In the genomic region with DNA sequence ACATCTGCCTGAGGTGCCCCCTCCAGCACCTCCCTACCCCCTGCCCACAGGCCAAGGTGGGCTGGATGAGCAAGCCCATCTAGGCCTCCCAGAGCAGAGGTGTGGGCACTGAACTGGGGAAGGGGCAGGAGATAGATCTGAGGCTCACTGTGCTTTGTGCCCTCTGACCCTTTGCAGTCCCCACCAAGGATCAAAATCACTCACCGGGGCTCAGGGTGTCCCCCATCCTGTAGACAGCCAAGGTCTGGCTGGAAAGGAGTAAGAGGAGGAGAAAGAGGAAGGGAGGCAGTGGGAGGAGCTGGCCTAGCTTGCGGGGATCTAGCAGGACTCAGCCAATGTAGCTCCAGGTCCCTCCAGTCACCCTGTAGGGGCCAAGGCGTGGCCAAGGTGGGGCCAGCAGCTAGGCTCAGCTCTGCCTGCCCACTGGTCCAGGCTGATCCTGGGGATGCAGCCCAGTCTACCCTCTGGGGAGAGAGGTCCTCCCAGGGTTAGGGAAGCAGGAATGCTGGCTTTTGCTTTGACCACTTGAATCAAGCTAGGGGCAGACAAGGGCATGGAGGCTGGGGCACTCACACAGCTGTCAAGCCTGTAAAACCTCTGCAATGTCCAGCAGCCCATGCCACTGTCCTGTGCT, we compare ENCODE assay signal across 8 cellular contexts. TPM values are rescaled to one million over a fixed set of nuclear protein-coding genes. Genes with fewer than 3 reads are reported as not detected.
DNase-seq lines count a peak whose midpoint lies in the region; ATAC-seq and TF ChIP-seq lines count a peak whose summit lies in the region.

No MANE protein-coding gene starts in this region.

- TF ChIP-seq CTCF in brain microvascular endothelial cell (IDR thresholded peaks at IDR 0.05; ENCODE audit: low read depth, low read length, missing control alignments) (no peak), lower lobe of right lung (IDR thresholded peaks at IDR 0.05) (no peak)

- H3K4me3 ChIP-seq in BLaER1 (peak overlapping the region; percentile 83; the same call in 1 of the 2 replicates), brain microvascular endothelial cell (ENCODE audit: low read depth, low read length) (peak overlapping the region; percentile 84), lower lobe of right lung (peak overlapping the region; percentile 94)

- H3K9me3 ChIP-seq in BLaER1 (no peaks in the 10 kb centered on the region), lower lobe of right lung (no peaks in the 10 kb centered on the region)

- H3K4me1 ChIP-seq in BLaER1: peaks cover 53% of the 10 kb centered on the region
- H3K4me1 ChIP-seq in lower lobe of right lung: peaks cover 65% of the 10 kb centered on the region

- H3K27me3 ChIP-seq in BLaER1 (no peaks in the 10 kb centered on the region), brain microvascular endothelial cell (replicated peaks) (no peaks in the 10 kb centered on the region), lower lobe of right lung (ENCODE audit: low read depth) (no peaks in the 10 kb centered on the region)

- in situ Hi-C loops in brain microvascular endothelial cell (cut with HindIII; ENCODE audit: low pct_ligation_motif_present, low sequenced_read_pairs): no loop called here

- H3K36me3 ChIP-seq in BLaER1 (peaks cover 23% of the 10 kb centered on the region), brain microvascular endothelial cell (replicated peaks) (peaks cover 19% of the 10 kb centered on the region), lower lobe of right lung (peaks cover 19% of the 10 kb centered on the region)

- H3K4me2 ChIP-seq in BLaER1: peak overlapping the region; percentile 97

- H3K27ac ChIP-seq in BLaER1 (0 out of 2 replicates have a peak overlapping the region, but pooled peaks have one; percentile 9), brain microvascular endothelial cell (peak overlapping the region; percentile 22), lower lobe of right lung (peak overlapping the region; percentile 99)

- intact Hi-C loops in lower lobe of right lung (cut with DNase I): no loop called here

- ATAC-seq in lower lobe of right lung: peak; percentile 19 to 33
- ATAC-seq in GM18867 (IDR thresholded peaks at IDR 0.05; ENCODE audit: unreplicated experiment): no peak

- peaks cover 36% of the 10 kb centered on the region; the same call in 1 of the 2 replicates for H4K20me1 ChIP-seq in BLaER1

- 0 out of 2 replicates have a peak overlapping the region, but pooled peaks have one; percentile 84 for H3K9ac ChIP-seq in BLaER1

- DNase-seq in LHCN-M2 (ENCODE audit: low read depth) (peak; percentile 70), brain microvascular endothelial cell (no peak), lower lobe of right lung (no peak), dermis blood vessel endothelial cell (no peak), pons (ENCODE audit: low spot score) (no peak), KG1 (lab: John Stamatoyannopoulos, UW) (no peak)

RNA-seq across cellular contexts. Expression of a gene that starts 1.8 kb away (rescaled TPM):
- 61.7 and 62.6 TPM in 2 replicates for total RNA-seq in LHCN-M2 (2014; rRNA removed)
- polyA plus RNA-seq in LHCN-M2 (2012): 68.6 TPM
- total RNA-seq in lower lobe of right lung: 80.3 TPM
- total RNA-seq in dermis blood vessel endothelial cell: 68.9 and 94.1 TPM in 2 replicates

RNA-seq across cellular contexts. Expression of a gene that starts 13.6 kb away (rescaled TPM):
- total RNA-seq in LHCN-M2 (2014; rRNA removed) (not detected in 2 replicates), lower lobe of right lung (0.18 TPM), dermis blood vessel endothelial cell (not detected in 2 replicates)
- not detected for polyA plus RNA-seq in LHCN-M2 (2012)

RNA-seq across cellular contexts. Expression of a gene that starts 22.7 kb away (rescaled TPM):
- 11.7 and 13.3 TPM in 2 replicates for total RNA-seq in LHCN-M2 (2014; rRNA removed)
- 11.2 TPM for polyA plus RNA-seq in LHCN-M2 (2012)
- total RNA-seq in lower lobe of right lung: 33.8 TPM
- 3.3 and 6.5 TPM in 2 replicates for total RNA-seq in dermis blood vessel endothelial cell

RNA-seq across cellular contexts. Expression of a gene that starts 30.0 kb away (rescaled TPM):
- total RNA-seq in LHCN-M2 (2014; rRNA removed): 37.6 and 38.1 TPM in 2 replicates
- polyA plus RNA-seq in LHCN-M2 (2012): 95.7 TPM
- 82.7 TPM for total RNA-seq in lower lobe of right lung
- total RNA-seq in dermis blood vessel endothelial cell: 46.8 and 95.8 TPM in 2 replicates

RNA-seq across cellular contexts. Expression of a gene that starts 32.6 kb away (rescaled TPM):
- total RNA-seq in LHCN-M2 (2014; rRNA removed): not detected in 2 replicates
- polyA plus RNA-seq in LHCN-M2 (2012): not detected
- 29.5 TPM for total RNA-seq in lower lobe of right lung
- 2.9 and 3.7 TPM in 2 replicates for total RNA-seq in dermis blood vessel endothelial cell

Comparison
In these comparisons a context has a peak if more than half of its experiments do, and no peak if none do; other contexts are left out.
1. H3K27ac ChIP-seq: peak in every context shown above with its lines; median percentile 99 in lower lobe of right lung; 22 in brain microvascular endothelial cell; 9 in BLaER1.